15 cellular contexts compared by ENCODE assay signal in the genomic region with DNA sequence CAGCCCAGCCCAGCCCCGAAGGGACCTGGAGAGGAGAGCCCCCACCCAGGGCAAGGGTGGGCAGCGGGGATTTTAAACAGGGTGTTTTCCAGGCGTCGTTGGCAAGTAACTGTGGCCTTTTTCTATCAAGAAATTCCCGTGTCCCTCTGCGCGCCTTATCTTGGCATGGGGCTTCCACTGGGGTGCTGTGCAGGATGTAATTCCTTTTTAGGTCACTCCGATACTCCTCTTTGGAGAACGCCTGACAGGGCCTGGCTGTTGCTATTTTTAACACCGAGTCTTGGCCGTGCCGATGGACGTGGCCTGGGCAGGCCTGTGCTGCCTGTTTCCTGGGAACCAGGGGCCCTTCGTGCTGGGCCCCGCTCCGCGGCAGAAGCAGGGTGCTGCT.
DNase-seq lines count a peak whose midpoint lies in the region; ATAC-seq, FAIRE-seq and TF ChIP-seq lines count a peak whose summit lies in the region.
"Had no signal": no experiment of that assay in that cellular context is flagged by ENCODE, and none has a peak within 500 bp of the region (broad histone marks: within the 10 kb centered on the region; RNA-seq: fewer than 3 reads in every experiment).

No MANE protein-coding gene starts in this region.

- no peak for TF ChIP-seq CTCF in choroid plexus epithelial cell (conservative IDR thresholded peaks at IDR 0.05; ENCODE audit: low read depth, low read length)
- TF ChIP-seq CTCF in kidney (IDR thresholded peaks at IDR 0.05; ENCODE audit: borderline replicate concordance, extremely low read depth, insufficient read depth), result no peak
- TF ChIP-seq CTCF in sigmoid colon (IDR thresholded peaks at IDR 0.05), result no peak
- no peak for TF ChIP-seq CTCF in CD8-positive, alpha-beta T cell (IDR thresholded peaks at IDR 0.05)

- WGBS in sigmoid colon, 2 donors, result 75 to 82% methylated on average over 17 of the region's 17 CpGs

- H3K9me3 ChIP-seq in kidney (ENCODE audit: control insufficient read depth in 1 of 2, low read length in 2 of 2) (no peaks in the 10 kb centered on the region), sigmoid colon (no peaks in the 10 kb centered on the region)
- H3K9me3 ChIP-seq in CD8-positive, alpha-beta T cell (ENCODE audit: low read length), result no peaks in the 10 kb centered on the region

- H3K36me3 ChIP-seq in kidney (ENCODE audit: control insufficient read depth in 1 of 2, insufficient read depth in 2 of 2, low read length in 2 of 2) (no peaks in the 10 kb centered on the region), sigmoid colon (no peaks in the 10 kb centered on the region)
- no peaks in the 10 kb centered on the region for H3K36me3 ChIP-seq in CD8-positive, alpha-beta T cell (ENCODE audit: insufficient read depth, low read length)

- H3K9ac ChIP-seq in kidney (ENCODE audit: low read length in 2 of 2), result peak overlapping the region in 1 of 2 donors; percentile 41

- FAIRE-seq in kidney (lab: Jason Lieb, UNC), result no peak

- DNase-seq in AG20443 (ENCODE audit: low spot score), result peak; percentile 57
- peak; percentile 30 for DNase-seq in choroid plexus epithelial cell (ENCODE audit: low read depth)
- DNase-seq in kidney, result peak; percentile 89
- DNase-seq in sigmoid colon, result peak; percentile 96
- no peak for DNase-seq in dermis blood vessel endothelial cell
- no peak for DNase-seq in CD8-positive, alpha-beta T cell
- DNase-seq in NCI-H1417 treated with DMSO at 0.1 percent for 48 hours (lab: John Stamatoyannopoulos, UW), result no peak
- DNase-seq: activated CD8-positive, alpha-beta T cell treated with anti-CD3 and anti-CD28 coated beads, Interleukin-2, amount 10 ng/mL, durations not matched to agents 7 days and 5 days; AML-193; erythroblast; GF-D8; islet precursor cell; NCI-H2029 had no signal

- H3K27me3 ChIP-seq in sigmoid colon, result no peaks in the 10 kb centered on the region
- no peaks in the 10 kb centered on the region for H3K27me3 ChIP-seq in CD8-positive, alpha-beta T cell (ENCODE audit: insufficient read depth, low read length)

- no peak for ATAC-seq in HG02938 (IDR thresholded peaks at IDR 0.05; ENCODE audit: unreplicated experiment)
- ATAC-seq in CD8-positive, alpha-beta T cell, result no peak

- no peaks in the 10 kb centered on the region for H3K36me3 Mint-ChIP-seq in CD8-positive, alpha-beta T cell

- H3K27ac Mint-ChIP-seq in CD8-positive, alpha-beta T cell, result no peak overlapping the region
- H3K27ac Mint-ChIP-seq: activated CD8-positive, alpha-beta T cell treated with anti-CD3 and anti-CD28 coated beads, Interleukin-2, amount 10 ng/mL, durations not matched to agents 7 days and 5 days; T-helper 1 cell treated with Interleukin-12 subunit alpha and Interleukin-12 subunit beta and Interleukin-4 antibody, amounts not matched to agents 30 μg/mL and 1 μg/mL, for 36 hours had no signal

- no peaks in the 10 kb centered on the region for H3K9me3 Mint-ChIP-seq in CD8-positive, alpha-beta T cell
- H3K9me3 Mint-ChIP-seq: T-helper 1 cell treated with Interleukin-12 subunit alpha and Interleukin-12 subunit beta and Interleukin-4 antibody, amounts not matched to agents 30 μg/mL and 1 μg/mL, for 36 hours had no signal

- H3K4me1 ChIP-seq in kidney (ENCODE audit: control insufficient read depth in 1 of 2, insufficient read depth in 1 of 2, low read depth in 1 of 2, low read length in 2 of 2) (peaks cover 9 to 40% of the 10 kb centered on the region in 2 donors), sigmoid colon (peaks cover 0 to 97% (median 90%) of the 10 kb centered on the region in 4 donors)
- no peaks in the 10 kb centered on the region for H3K4me1 ChIP-seq in CD8-positive, alpha-beta T cell (ENCODE audit: insufficient read depth, low read length)

- H3K27me3 Mint-ChIP-seq in CD8-positive, alpha-beta T cell (ENCODE audit: low read depth), result no peaks in the 10 kb centered on the region

- peak overlapping the region; percentile 45 to 54 for H3K27ac ChIP-seq in kidney (ENCODE audit: low read depth in 2 of 2, low read length in 2 of 2)
- H3K27ac ChIP-seq in sigmoid colon, result peak overlapping the region; percentile 88 to 98 (median 96)
- no peak overlapping the region for H3K27ac ChIP-seq in CD8-positive, alpha-beta T cell (ENCODE audit: low read depth, low read length)

- POLR2A ChIA-PET in CD8-positive, alpha-beta T cell (lab: Charles Lee), result no interaction called here

- peak in 1 of 2 donors; percentile 39 for TF ChIP-seq POLR2A in sigmoid colon (IDR thresholded peaks at IDR 0.05)

- H3K4me3 Mint-ChIP-seq in CD8-positive, alpha-beta T cell, result no peak overlapping the region
- H3K4me3 Mint-ChIP-seq: activated CD8-positive, alpha-beta T cell treated with anti-CD3 and anti-CD28 coated beads, Interleukin-2, amount 10 ng/mL, durations not matched to agents 7 days and 5 days; T-helper 1 cell treated with Interleukin-12 subunit alpha and Interleukin-12 subunit beta and Interleukin-4 antibody, amounts not matched to agents 30 μg/mL and 1 μg/mL, for 36 hours had no signal

- H3K4me3 ChIP-seq in choroid plexus epithelial cell (ENCODE audit: low read depth, low read length) (no peak overlapping the region), kidney (ENCODE audit: low read length in 2 of 2) (no peak overlapping the region), sigmoid colon (no peak overlapping the region)
- no peak overlapping the region for H3K4me3 ChIP-seq in CD8-positive, alpha-beta T cell (ENCODE audit: low read depth, low read length)

- TF ChIP-seq EP300 in sigmoid colon (IDR thresholded peaks at IDR 0.05), result peak in 2 of 4 donors; percentile 57 to 78

- peaks cover 47% of the 10 kb centered on the region for H3K4me1 Mint-ChIP-seq in CD8-positive, alpha-beta T cell (ENCODE audit: low read depth)

- intact Hi-C loops in kidney (cut with DNase I), result no loop called here
- intact Hi-C loops in sigmoid colon (cut with DNase I), result loop anchor here (1.0 to 5.0 kb wide), 4 partner anchors 54 to 234 kb away; a partner anchor contains a TSS
- intact Hi-C loops in CD8-positive, alpha-beta T cell (cut with DNase I, micrococcal nuclease), result loop anchor here in 1 of 2 experiments (10.0 kb wide), 1 partner anchor 407 kb away; no protein-coding TSS in a partner anchor

- CTCF ChIA-PET in CD8-positive, alpha-beta T cell (lab: Charles Lee), result interaction anchor here (1.1 to 7.0 kb wide), 3 partner anchors 91 to 409 kb away, joined by 3 to 51 read pairs (median 3); no protein-coding TSS in a partner anchor

Comparison
In these comparisons a context has a peak if more than half of its experiments do, and no peak if none do; other contexts are left out.
1. DNase-seq: peak in AG20443 (single experiment), choroid plexus epithelial cell (single experiment), kidney (single experiment) and sigmoid colon (single experiment); none in dermis blood vessel endothelial cell (single experiment), CD8-positive, alpha-beta T cell (0 of 7) and NCI-H1417 treated with DMSO at 0.1 percent for 48 hours (single experiment).